Comparison of ENCODE assay signal across 1 cellular context in genomic region chrX:19709812-19710518, GRCh38.
TF ChIP-seq lines count a peak whose summit lies in the region.

No MANE protein-coding gene starts in this region.

TF ChIP-seq in SK-N-SH, 30 proteins besides CTCF, POLR2A, EP300 and RAD21 (continued from another document):
- TF ChIP-seq FOXM1 (IDR thresholded peaks at IDR 0.05; ENCODE audit: low read depth) (peak; percentile 56; the same call in 1 of the 2 replicates), ZBTB33 (IDR thresholded peaks at IDR 0.05; ENCODE audit: borderline replicate concordance, low read depth) (peak; percentile 83; the same call in 1 of the 2 replicates), GATA2 (CRISPR knock-in tag; IDR thresholded peaks at IDR 0.05) (no peak), RCOR1 (IDR thresholded peaks at IDR 0.05; ENCODE audit: low read length) (no peak), IRF3 (IDR thresholded peaks at IDR 0.05; ENCODE audit: low read depth, low read length) (no peak), POLR2AphosphoS5 (IDR thresholded peaks at IDR 0.05; ENCODE audit: low read depth, low read length) (peak; percentile 52; the same call in 1 of the 2 replicates), FOXJ3 (CRISPR knock-in tag; IDR thresholded peaks at IDR 0.05) (no peak), JUND (IDR thresholded peaks at IDR 0.05) (peak; percentile 87), MEF2A (IDR thresholded peaks at IDR 0.05; ENCODE audit: borderline replicate concordance, low read depth) (peak; percentile 13; the same call in 1 of the 2 replicates), NRF1 (IDR thresholded peaks at IDR 0.05; ENCODE audit: low read depth, low read length) (no peak), RXRA (IDR thresholded peaks at IDR 0.05; ENCODE audit: borderline replicate concordance, low read depth) (peak; percentile 96), PBX3 (IDR thresholded peaks at IDR 0.05) (peak; percentile 94), TCF12 (IDR thresholded peaks at IDR 0.05) (peak; percentile 94), SIN3A (IDR thresholded peaks at IDR 0.05; ENCODE audit: borderline replicate concordance, low read depth, low read length) (peak; percentile 79; the same call in 1 of the 2 replicates), ELF1 (IDR thresholded peaks at IDR 0.05) (no peak), EZH2phosphoT487 (IDR thresholded peaks at IDR 0.05; ENCODE audit: borderline replicate concordance, low read depth) (no peak), REST (IDR thresholded peaks at IDR 0.05; ENCODE audit: low read depth, low read length) (0 out of 2 replicates have a peak, but pooled peaks have one; percentile 33)
